In the genomic region with DNA sequence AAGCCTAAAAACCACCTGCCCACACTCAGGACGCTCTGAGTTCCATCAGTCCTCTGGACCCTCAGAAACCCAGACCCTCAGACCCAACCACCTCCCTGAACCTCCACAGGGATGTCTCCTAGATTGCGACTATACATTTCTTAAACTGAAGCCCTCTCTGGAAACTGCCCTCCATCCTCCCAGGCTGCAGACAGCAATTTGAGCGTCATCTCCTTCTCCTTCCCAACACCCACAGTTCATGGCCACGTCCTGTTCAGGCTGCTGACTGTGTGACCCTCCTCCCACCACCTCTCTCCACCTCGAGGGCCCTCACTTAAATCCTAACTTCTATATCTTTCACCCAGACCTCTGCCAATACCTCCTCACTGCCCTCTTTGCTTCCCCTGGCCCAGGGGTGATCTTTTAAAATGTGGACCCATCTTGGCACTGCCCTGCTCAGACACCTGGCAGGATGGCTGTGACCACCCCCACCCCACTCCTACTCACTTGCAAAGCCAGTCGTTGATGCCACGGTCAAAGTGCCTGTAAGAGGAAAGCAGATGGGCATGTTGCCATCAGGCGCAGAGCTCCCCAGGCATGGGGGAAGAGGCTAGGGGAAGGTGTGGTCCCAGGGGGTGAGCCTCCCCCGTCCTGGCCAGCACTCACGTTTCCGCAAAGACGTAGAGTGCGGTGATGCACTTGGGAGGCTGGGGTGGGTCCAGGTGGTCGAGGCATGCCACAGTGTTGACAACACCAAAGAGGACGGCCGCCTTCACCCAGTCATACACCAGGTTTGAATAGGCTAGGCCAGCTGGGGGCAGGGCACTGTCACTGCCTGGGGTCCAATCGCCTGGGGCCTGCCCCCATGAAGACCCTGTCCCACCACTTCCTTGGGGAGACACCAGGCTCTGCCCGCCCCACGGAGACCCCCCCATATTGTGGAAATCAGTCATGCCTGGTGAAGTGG, we compare ENCODE assay signal across 19 cellular contexts. TPM values are rescaled to one million over a fixed set of nuclear protein-coding genes. Genes with fewer than 3 reads are reported as not detected.
DNase-seq lines count a peak whose midpoint lies in the region; ATAC-seq and TF ChIP-seq lines count a peak whose summit lies in the region.
"Had no signal": no experiment of that assay in that cellular context is flagged by ENCODE, and none has a peak within 500 bp of the region (broad histone marks: within the 10 kb centered on the region; RNA-seq: fewer than 3 reads in every experiment).

No MANE protein-coding gene starts in this region.

- no peaks in the 10 kb centered on the region for H3K9me3 ChIP-seq in tibial artery
- H3K9me3 ChIP-seq: A549; BLaER1 treated with 17β-estradiol and CSF1 and Interleukin-3, amounts not matched to agents 10 nM and 100 nM had no signal

- peaks cover 0 to 8% (median 6%) of the 10 kb centered on the region in 4 donors for H3K4me1 ChIP-seq in tibial artery
- H3K4me1 ChIP-seq: A549 had no signal

- ATAC-seq in omental fat pad (ENCODE audit: low FRiP score) (no peak), GM21423 (IDR thresholded peaks at IDR 0.05; ENCODE audit: unreplicated experiment) (no peak), HG03039 (IDR thresholded peaks at IDR 0.05; ENCODE audit: unreplicated experiment) (no peak)
- ATAC-seq: A549, GM23338 had no signal

- DNase-seq in activated effector memory CD4-positive, alpha-beta T cell treated with anti-CD3 and anti-CD28 coated beads, Interleukin-2, amount 50 U/mL, for 16 hours = peak; percentile 31
- DNase-seq in activated effector memory CD4-positive, alpha-beta T cell treated with Interleukin-2 at 50 U/mL for 16 hours = no peak
- DNase-seq in coronary artery (ENCODE audit: low spot score) = peak; percentile 62
- peak; percentile 6 for DNase-seq in omental fat pad (ENCODE audit: low spot score)
- DNase-seq in tibial artery = peak; percentile 15 to 61
- DNase-seq in SHP77 treated with DMSO at 0.1 percent for 48 hours (lab: John Stamatoyannopoulos, UW) = no peak
- DNase-seq: GF-D8, KBM-7, MV-4-11, NCI-H1436 treated with DMSO at 0.1 percent for 48 hours, NCI-H2081, NCI-H510A, NCI-H82 had no signal

- no peaks in the 10 kb centered on the region for H3K36me3 ChIP-seq in tibial artery
- H3K36me3 ChIP-seq: BLaER1 treated with 17β-estradiol and CSF1 and Interleukin-3, amounts not matched to agents 10 nM and 100 nM had no signal

- intact Hi-C loops in tibial artery (cut with DNase I; ENCODE audit: low total_unique reads) = loop anchor here (10.0 kb wide), 1 partner anchor 408 kb away; a partner anchor contains a TSS

- H3K4me3 ChIP-seq in coronary artery (no peak overlapping the region), tibial artery (no peak overlapping the region)
- H3K4me3 ChIP-seq: A549; BLaER1 treated with 17β-estradiol and CSF1 and Interleukin-3, amounts not matched to agents 10 nM and 100 nM; GM23338 had no signal

- H3K27ac ChIP-seq in coronary artery (no peak overlapping the region), tibial artery (no peak overlapping the region)
- H3K27ac ChIP-seq: A549; BLaER1 treated with 17β-estradiol and CSF1 and Interleukin-3, amounts not matched to agents 10 nM and 100 nM had no signal

- TF ChIP-seq CTCF in coronary artery (IDR thresholded peaks at IDR 0.05) (no peak), omental fat pad (IDR thresholded peaks at IDR 0.05) (no peak), tibial artery (IDR thresholded peaks at IDR 0.05) (no peak)

- peaks cover 0 to 4% of the 10 kb centered on the region in 2 donors for H3K27me3 ChIP-seq in tibial artery
- H3K27me3 ChIP-seq: BLaER1 treated with 17β-estradiol and CSF1 and Interleukin-3, amounts not matched to agents 10 nM and 100 nM had no signal

RNA-seq across cellular contexts. Expression of a gene that starts 6.0 kb away (rescaled TPM):
- not detected for total RNA-seq in omental fat pad
- total RNA-seq: Daoy, GM23338 had no signal

RNA-seq across cellular contexts. Expression of a gene that starts 11.3 kb away (rescaled TPM):
- total RNA-seq in omental fat pad = under 1 TPM in 1 of 4 donors, not detected in 3; 0.19 TPM
- total RNA-seq: Daoy, GM23338 had no signal

RNA-seq across cellular contexts. Expression of a gene that starts 43.1 kb away (rescaled TPM):
- total RNA-seq in omental fat pad = 10 to 100 TPM; 41.5 to 67.6 (median 50.3) TPM

Comparison
In these comparisons a context has a peak if more than half of its experiments do, and no peak if none do; other contexts are left out.
1. DNase-seq: peak in activated effector memory CD4-positive, alpha-beta T cell treated with anti-CD3 and anti-CD28 coated beads, Interleukin-2, amount 50 U/mL, for 16 hours (single experiment), coronary artery (single experiment), omental fat pad (single experiment) and tibial artery (2 of 2); none in activated effector memory CD4-positive, alpha-beta T cell treated with Interleukin-2 at 50 U/mL for 16 hours (single experiment) and SHP77 treated with DMSO at 0.1 percent for 48 hours (single experiment).